16 cellular contexts compared by ENCODE assay signal in the genomic region with DNA sequence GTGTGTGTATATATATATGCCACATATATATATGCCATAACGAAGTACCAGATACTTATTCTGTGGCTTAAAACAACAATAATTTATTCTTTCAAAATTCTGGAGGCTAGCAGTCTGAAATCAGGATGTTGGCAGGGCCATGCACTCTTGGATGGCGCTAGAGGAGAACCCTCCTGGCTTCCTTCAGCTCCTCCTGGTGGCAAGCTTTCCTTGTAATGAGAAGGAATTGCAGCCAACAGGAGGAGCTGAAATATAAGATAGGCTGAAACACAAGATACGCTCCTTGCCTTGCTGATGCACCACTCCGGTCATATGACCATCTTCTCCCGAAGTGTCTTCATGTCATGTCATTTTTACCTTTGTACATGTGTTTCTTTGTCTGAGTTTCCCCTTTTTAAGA.
DNase-seq lines count a peak whose midpoint lies in the region; TF ChIP-seq lines count a peak whose summit lies in the region.
"Had no signal": no experiment of that assay in that cellular context is flagged by ENCODE, and none has a peak within 500 bp of the region (broad histone marks: within the 10 kb centered on the region; RNA-seq: fewer than 3 reads in every experiment).

No MANE protein-coding gene starts in this region.

- no peak overlapping the region for H2AFZ ChIP-seq in MM.1S (ENCODE audit: low read length)

- H3K4me2 ChIP-seq in MM.1S (ENCODE audit: low read depth, low read length), result no peak overlapping the region

- TF ChIP-seq POLR2A in adrenal gland (IDR thresholded peaks at IDR 0.05), result no peak

- no peaks in the 10 kb centered on the region for H3K27me3 ChIP-seq in H7 (ENCODE audit: control insufficient read depth, insufficient read depth, low read length)
- H3K27me3 ChIP-seq in adrenal gland, result no peaks in the 10 kb centered on the region
- no peaks in the 10 kb centered on the region for H3K27me3 ChIP-seq in MM.1S (replicated peaks; ENCODE audit: insufficient read depth, low read length)
- H3K27me3 ChIP-seq: cardiac muscle cell, esophagus muscularis mucosa, testis had no signal

- H4K20me1 ChIP-seq in MM.1S (ENCODE audit: insufficient read depth, low read length), result no peaks in the 10 kb centered on the region

- intact Hi-C loops in adrenal gland (cut with DNase I), result no loop called here

- H3K4me3 ChIP-seq in H7 (ENCODE audit: insufficient read depth, low read depth, low read length), result no peak overlapping the region
- H3K4me3 ChIP-seq in adrenal gland, result no peak overlapping the region
- no peak overlapping the region for H3K4me3 ChIP-seq in MM.1S (ENCODE audit: low read length)
- H3K4me3 ChIP-seq: cardiac muscle cell, esophagus muscularis mucosa, testis had no signal

- H3K9ac ChIP-seq in MM.1S (ENCODE audit: low read length), result no peak overlapping the region

- in situ Hi-C loops in ACHN (cut with HindIII; ENCODE audit: low pct_ligation_motif_present, low pct_unique_long_range_greater_than_20kb, low sequenced_read_pairs), result no loop called here

- no peaks in the 10 kb centered on the region for H3K79me2 ChIP-seq in MM.1S (ENCODE audit: low read length)

- 52 to 64% (median 61%) methylated on average over 5 of the region's 5 CpGs for WGBS in adrenal gland, 4 donors

- H3K9me2 ChIP-seq in MM.1S (replicated peaks; ENCODE audit: insufficient read depth, low read length), result no peaks in the 10 kb centered on the region

- 0 out of 2 replicates have a peak, but pooled peaks cover under 1% of the 10 kb centered on the region for H3F3A ChIP-seq in MM.1S (ENCODE audit: insufficient read depth, low read length)

- TF ChIP-seq CTCF in adrenal gland (IDR thresholded peaks at IDR 0.05), result no peak
- TF ChIP-seq CTCF in MM.1S (IDR thresholded peaks at IDR 0.05; ENCODE audit: low read length), result no peak

- H3K27ac ChIP-seq in adrenal gland (no peak overlapping the region), MM.1S (ENCODE audit: low read length) (no peak overlapping the region)
- H3K27ac ChIP-seq: cardiac muscle cell, esophagus muscularis mucosa, testis had no signal

- H3K4me1 ChIP-seq in adrenal gland (replicated peaks in 1 of 2) (no peaks in the 10 kb centered on the region), MM.1S (ENCODE audit: low read length) (peaks cover 4% of the 10 kb centered on the region)
- H3K4me1 ChIP-seq: esophagus muscularis mucosa, testis had no signal

- DNase-seq in ACHN, result peak; percentile 12
- peak; percentile 17 for DNase-seq in H7
- peak; percentile 6 for DNase-seq in RPMI7951 (ENCODE audit: low read depth)
- peak; percentile 28 for DNase-seq in iPS DF 19.7 (ENCODE audit: low read depth, low spot score)
- DNase-seq in NOMO-1 treated with dmso at 0.1 percent for 144 hours (lab: John Stamatoyannopoulos, UW; ENCODE audit: unreplicated experiment), result no peak
- no peak for DNase-seq in adrenal gland
- DNase-seq in NCI-H446 treated with DMSO at 0.1 percent for 48 hours (lab: John Stamatoyannopoulos, UW), result no peak
- DNase-seq in MM.1S, result no peak
- DNase-seq: activated CD4-positive, alpha-beta memory T cell treated with anti-CD3 and anti-CD28 coated beads for 36 hours; activated T-cell treated with anti-CD3 and anti-CD28 coated beads, Interleukin-2, amount 50 U/mL, for 4 hours; KBM-7; NCI-H1436; stimulated activated CD4-positive, alpha-beta T cell treated with anti-CD3 and anti-CD28 coated beads, Interleukin-12 subunit alpha, Interleukin-12 subunit beta, amount 100 ng/mL, for 4 hours; testis had no signal

- H3K9me3 ChIP-seq in adrenal gland (replicated peaks in 1 of 3) (no peaks in the 10 kb centered on the region), MM.1S (replicated peaks; ENCODE audit: insufficient read depth, low read length) (no peaks in the 10 kb centered on the region)
- H3K9me3 ChIP-seq: esophagus muscularis mucosa, testis had no signal

- H3K36me3 ChIP-seq in H7 (replicated peaks; ENCODE audit: control insufficient read depth, insufficient read depth, low read length) (no peaks in the 10 kb centered on the region), adrenal gland (replicated peaks in 1 of 2) (no peaks in the 10 kb centered on the region), MM.1S (replicated peaks; ENCODE audit: insufficient read depth, low read length) (no peaks in the 10 kb centered on the region)
- H3K36me3 ChIP-seq: cardiac muscle cell, esophagus muscularis mucosa had no signal

Comparison
In these comparisons a context has a peak if more than half of its experiments do, and no peak if none do; other contexts are left out.
1. DNase-seq: peak in ACHN (single experiment), H7 (single experiment), RPMI7951 (single experiment) and iPS DF 19.7 (single experiment); none in NOMO-1 treated with dmso at 0.1 percent for 144 hours (single experiment), adrenal gland (0 of 7), NCI-H446 treated with DMSO at 0.1 percent for 48 hours (single experiment) and MM.1S (single experiment).